19 cellular contexts compared by ENCODE assay signal in genomic region chr11:114042234-114042633, GRCh38. TPM values are rescaled to one million over a fixed set of nuclear protein-coding genes. Genes with fewer than 3 reads are reported as not detected.
"Had no signal": no experiment of that assay in that cellular context is flagged by ENCODE, and none has a peak within 500 bp of the region (broad histone marks: within the 10 kb centered on the region; RNA-seq: fewer than 3 reads in every experiment).

No MANE protein-coding gene starts in this region.

- H3K9me3 Mint-ChIP-seq: activated naive CD4-positive, alpha-beta T cell treated with anti-CD3 and anti-CD28 coated beads, Interleukin-2, amount 50 U/mL, for 72 hours; activated T-cell treated with anti-CD3 and anti-CD28 coated beads, Interleukin-2, amount 50 U/mL, for 24 hours; activated T-helper 17 cell treated with anti-CD3 and anti-CD28 coated beads, Interleukin-2, amount 50 U/mL, for 72 hours; mesothelial cell of epicardium; naive B cell had no signal

- H3K9me3 ChIP-seq: body of pancreas, gastroesophageal sphincter, transverse colon had no signal

- H3K36me3 ChIP-seq: gastroesophageal sphincter, transverse colon had no signal

- H3K27me3 Mint-ChIP-seq: activated T-cell treated with anti-CD3 and anti-CD28 coated beads, Interleukin-2, amount 50 U/mL, for 24 hours; activated T-helper 17 cell treated with anti-CD3 and anti-CD28 coated beads, Interleukin-2, amount 50 U/mL, for 72 hours had no signal

- H3K4me1 ChIP-seq: body of pancreas had no signal

- H3K27ac ChIP-seq: body of pancreas, coronary artery, gastroesophageal sphincter, hepatocyte had no signal

- H3K4me1 Mint-ChIP-seq: mesothelial cell of epicardium had no signal

- DNase-seq: activated CD4-positive, alpha-beta T cell treated with anti-CD3 and anti-CD28 coated beads for 4 hours; activated CD4-positive, alpha-beta T cell treated with anti-CD3 and anti-CD28 coated beads, Interleukin-2, amount 50 U/mL, for 4 hours; activated CD8-positive, alpha-beta memory T cell treated with anti-CD3 and anti-CD28 coated beads for 24 hours; activated naive CD4-positive, alpha-beta T cell; activated T-cell treated with anti-CD3 and anti-CD28 coated beads, Interleukin-2, amount 50 U/mL, for 24 hours; body of pancreas; dorsolateral prefrontal cortex; effector memory CD4-positive, alpha-beta T cell; mammary epithelial cell; naive B cell; stimulated activated CD4-positive, alpha-beta T cell treated with anti-CD3 and anti-CD28 coated beads, Interleukin-2, amount 100 ng/mL, for 48 hours; stimulated activated naive CD4-positive, alpha-beta T cell treated with Interleukin-2 at 50 U/mL for 16 hours; transverse colon had no signal

- H3K27me3 ChIP-seq: body of pancreas, dorsolateral prefrontal cortex, gastroesophageal sphincter, hepatocyte, transverse colon had no signal

- H3K4me3 Mint-ChIP-seq: activated T-cell treated with anti-CD3 and anti-CD28 coated beads, Interleukin-2, amount 50 U/mL, for 24 hours; activated T-helper 17 cell treated with anti-CD3 and anti-CD28 coated beads, Interleukin-2, amount 50 U/mL, for 72 hours; mesothelial cell of epicardium; naive B cell had no signal

- ATAC-seq: activated naive CD4-positive, alpha-beta T cell treated with anti-CD3 and anti-CD28 coated beads, Interleukin-2, amount 50 U/mL, for 72 hours; activated T-helper 17 cell treated with anti-CD3 and anti-CD28 coated beads, Interleukin-2, amount 50 U/mL, for 72 hours; body of pancreas; gastroesophageal sphincter had no signal

- H3K36me3 Mint-ChIP-seq: activated naive CD4-positive, alpha-beta T cell treated with anti-CD3 and anti-CD28 coated beads, Interleukin-2, amount 50 U/mL, for 72 hours; mesothelial cell of epicardium; naive B cell had no signal

- H3K4me3 ChIP-seq: body of pancreas, coronary artery, dorsolateral prefrontal cortex, gastroesophageal sphincter, hepatocyte, transverse colon had no signal

- H3K27ac Mint-ChIP-seq: activated naive CD4-positive, alpha-beta T cell treated with anti-CD3 and anti-CD28 coated beads, Interleukin-2, amount 50 U/mL, for 72 hours; activated T-cell treated with anti-CD3 and anti-CD28 coated beads, Interleukin-2, amount 50 U/mL, for 24 hours; activated T-helper 17 cell treated with anti-CD3 and anti-CD28 coated beads, Interleukin-2, amount 50 U/mL, for 72 hours; mesothelial cell of epicardium had no signal

RNA-seq across cellular contexts. Expression of gene ZBTB16, which starts 17.3 kb away (rescaled TPM):
- total RNA-seq: mesothelial cell of epicardium had no signal
